ENCODE assay signal across 19 cellular contexts in the genomic region with DNA sequence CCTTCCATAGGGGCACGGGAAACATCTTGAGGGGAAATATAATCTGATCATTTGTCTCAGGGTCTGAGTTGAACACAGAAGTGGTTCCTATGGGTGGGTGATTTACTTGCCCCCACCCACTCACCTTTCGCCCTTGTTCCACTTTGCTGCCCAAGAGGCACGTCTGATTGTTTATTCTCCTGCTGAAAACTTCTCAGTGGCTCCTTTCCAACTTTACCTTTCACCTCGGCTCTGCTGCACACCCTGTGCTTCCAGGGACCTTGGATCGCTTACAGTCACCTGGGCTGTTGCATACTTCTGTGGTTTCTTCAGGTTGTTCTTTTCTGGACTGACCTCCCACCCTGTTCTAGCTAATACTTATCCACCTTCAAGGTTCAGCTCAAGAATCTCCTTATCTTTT.
A peak's percentile ranks its signal among the peaks of the same experiment; 100 is the strongest.
DNase-seq lines count a peak whose midpoint lies in the region; ATAC-seq, FAIRE-seq and TF ChIP-seq lines count a peak whose summit lies in the region.
"Had no signal": no experiment of that assay in that cellular context is flagged by ENCODE, and none has a peak within 500 bp of the region (broad histone marks: within the 10 kb centered on the region; RNA-seq: fewer than 3 reads in every experiment).

No MANE protein-coding gene starts in this region.

- no peak overlapping the region for H2AK9ac ChIP-seq in IMR-90 (replicated peaks; ENCODE audit: low read depth, low read length, poor library complexity)

- H3K27ac ChIP-seq in IMR-90 (ENCODE audit: insufficient read depth, low read length) (no peak overlapping the region), lower lobe of right lung (no peak overlapping the region), HepG2 (ENCODE audit: extremely low read length, insufficient read depth, low read length) (no peak overlapping the region)

- dilution Hi-C loops in IMR-90 (cut with HindIII; ENCODE audit: low sequenced_read_pairs, unreplicated experiment) = no loop called here

- no peak for TF ChIP-seq RAD21 in IMR-90 (IDR thresholded peaks at IDR 0.05; ENCODE audit: low read length)
- no peak for TF ChIP-seq RAD21 in HepG2 (CRISPR knock-in tag; IDR thresholded peaks at IDR 0.05)

- H3K9me1 ChIP-seq in IMR-90 (ENCODE audit: insufficient read depth, low read length) = peaks cover 13% of the 10 kb centered on the region

- H3K4ac ChIP-seq in IMR-90 (ENCODE audit: low read depth, low read length) = no peak overlapping the region; the same call in 1 of the 2 replicates

- H3K79me2 ChIP-seq in HepG2 (ENCODE audit: insufficient read depth, low read length) = no peaks in the 10 kb centered on the region

- H3K4me2 ChIP-seq in IMR-90 (ENCODE audit: low read depth, low read length) = no peak overlapping the region
- H3K4me2 ChIP-seq in HepG2 (ENCODE audit: low read depth, low read length) = no peak overlapping the region

- no peak overlapping the region for H2BK120ac ChIP-seq in IMR-90 (ENCODE audit: low read depth, low read length)

- TF ChIP-seq EP300 in HepG2 (IDR thresholded peaks at IDR 0.05; ENCODE audit: low read depth in 2 of 2, low read length in 2 of 2) (no peak), HepG2 (CRISPR knock-in tag; IDR thresholded peaks at IDR 0.05; ENCODE audit: borderline replicate concordance) (no peak)

- no peaks in the 10 kb centered on the region for H3K79me1 ChIP-seq in IMR-90 (ENCODE audit: low read depth in 1 of 2, low read length in 2 of 2)

- no peak overlapping the region for H3K23ac ChIP-seq in IMR-90 (ENCODE audit: low read depth, low read length)

- H4K20me1 ChIP-seq in IMR-90 (ENCODE audit: insufficient read depth, low read length) (no peaks in the 10 kb centered on the region), HepG2 (ENCODE audit: insufficient read depth, low read length) (no peaks in the 10 kb centered on the region)

- DNase-seq in IMR-90 = no peak
- peak; percentile 23 for DNase-seq in glomerular visceral epithelial cell (ENCODE audit: extremely low spot score)
- no peak for DNase-seq in lower lobe of right lung
- peak; percentile 90 for DNase-seq in renal cortical epithelial cell (ENCODE audit: low read depth)
- no peak for DNase-seq in HepG2 (ENCODE audit: low spot score)
- DNase-seq in HCEC 1CT = no peak
- no peak for DNase-seq in CD1c-positive myeloid dendritic cell (ENCODE audit: extremely low spot score)
- no peak for DNase-seq in stimulated activated CD4-positive, alpha-beta T cell treated with anti-CD3 and anti-CD28 coated beads, Interleukin-2, amount 100 ng/mL, for 24 hours
- DNase-seq: CD4-positive, alpha-beta memory T cell; Karpas-422; NCI-H1417 treated with DMSO at 0.1 percent for 48 hours; NCI-H187 treated with DMSO at 0.1 percent for 48 hours; NCI-H226; NCI-H524; NCI-H82; RPMI8226; SHP77 treated with DMSO at 0.1 percent for 48 hours had no signal

- H3K9me3 ChIP-seq in IMR-90 (ENCODE audit: control insufficient read depth, insufficient read depth, low read length) = peaks cover 3% of the 10 kb centered on the region; the same call in 1 of the 2 replicates
- peaks cover 6% of the 10 kb centered on the region for H3K9me3 ChIP-seq in lower lobe of right lung
- H3K9me3 ChIP-seq in HepG2 (ENCODE audit: low read length) = peaks cover 6% of the 10 kb centered on the region; the same call in 1 of the 2 replicates

- intact Hi-C loops in IMR-90 (cut with micrococcal nuclease) (no loop called here), lower lobe of right lung (cut with DNase I) (no loop called here), HepG2 (cut with micrococcal nuclease; ENCODE audit: unreplicated experiment) (no loop called here)

- ATAC-seq in IMR-90 (ENCODE audit: low read depth) = no peak
- ATAC-seq in lower lobe of right lung = peak; percentile 67
- no peak for ATAC-seq in HepG2

- CTCF ChIA-PET in IMR-90 (lab: Yijun Ruan, JAX) (no interaction called here), HepG2 (lab: Yijun Ruan, JAX; ENCODE audit: low intra/inter-chr PET ratio, low total read pairs) (no interaction called here)

- H2AFZ ChIP-seq in IMR-90 (replicated peaks; ENCODE audit: low read length, poor library complexity) (no peak overlapping the region), HepG2 (ENCODE audit: low read length) (no peak overlapping the region)

- H2BK15ac ChIP-seq in IMR-90 (ENCODE audit: low read depth, low read length) = no peak overlapping the region

- no peak overlapping the region for H3K9ac ChIP-seq in IMR-90 (ENCODE audit: low read depth, low read length)
- H3K9ac ChIP-seq in HepG2 (ENCODE audit: insufficient read depth, low read depth, low read length) = no peak overlapping the region

- no peak overlapping the region for H4K8ac ChIP-seq in IMR-90 (ENCODE audit: low read depth in 2 of 2, low read length in 2 of 2)

- H4K91ac ChIP-seq in IMR-90 (ENCODE audit: insufficient read depth, low read depth, low read length) = no peak overlapping the region

- POLR2A ChIA-PET in IMR-90 (lab: Charles Lee; ENCODE audit: unreplicated experiment) (no interaction called here), HepG2 (lab: Yijun Ruan, JAX) (no interaction called here)

- H3K18ac ChIP-seq in IMR-90 (ENCODE audit: low read depth, low read length) = no peak overlapping the region

- TF ChIP-seq POLR2A in IMR-90 (IDR thresholded peaks at IDR 0.05; ENCODE audit: low read depth, low read length) = no peak
- no peak for TF ChIP-seq POLR2A in HepG2 (IDR thresholded peaks at IDR 0.05; ENCODE audit: insufficient read depth in 1 of 2, low read depth in 2 of 2, low read length in 2 of 2)

- peak overlapping the region; percentile 5; the same call in 1 of the 2 replicates for H2AK5ac ChIP-seq in IMR-90 (ENCODE audit: low read depth, low read length)

- no peak overlapping the region for H2BK5ac ChIP-seq in IMR-90 (ENCODE audit: low read depth, low read length, poor library complexity, severe bottlenecking)

- in situ Hi-C loops in IMR-90 (cut with MboI; ENCODE audit: low sequenced_read_pairs) (no loop called here), HepG2 (cut with HindIII; ENCODE audit: extremely low pct_ligation_motif_present, low pct_unique_long_range_greater_than_20kb) (no loop called here)

- no peaks in the 10 kb centered on the region for H3K27me3 ChIP-seq in IMR-90 (ENCODE audit: control insufficient read depth, insufficient read depth, low read length)
- no peaks in the 10 kb centered on the region for H3K27me3 ChIP-seq in lower lobe of right lung (ENCODE audit: low read depth)
- no peaks in the 10 kb centered on the region for H3K27me3 ChIP-seq in HepG2 (ENCODE audit: control insufficient read depth in 1 of 2, insufficient read depth in 2 of 2, low read length in 2 of 2)

- H2BK20ac ChIP-seq in IMR-90 (ENCODE audit: low read depth, low read length) = no peak overlapping the region

- H3K36me3 ChIP-seq in IMR-90 (ENCODE audit: control insufficient read depth, insufficient read depth, low read length) (no peaks in the 10 kb centered on the region), lower lobe of right lung (no peaks in the 10 kb centered on the region), HepG2 (replicated peaks in 1 of 2; ENCODE audit: control insufficient read depth in 1 of 2, insufficient read depth in 2 of 2, low read length in 2 of 2) (no peaks in the 10 kb centered on the region)

- no peak for FAIRE-seq in HepG2 (lab: Jason Lieb, UNC)
- FAIRE-seq: A204.1, H1 had no signal

- no peak overlapping the region for H3K56ac ChIP-seq in IMR-90 (ENCODE audit: extremely low read depth, insufficient read depth, low read length)

- TF ChIP-seq CTCF in IMR-90 (conservative IDR thresholded peaks at IDR 0.05; ENCODE audit: low read depth, low read length) (no peak), lower lobe of right lung (IDR thresholded peaks at IDR 0.05) (no peak), HepG2 (CRISPR knock-in tag; IDR thresholded peaks at IDR 0.05) (no peak)

- no peak overlapping the region for H4K5ac ChIP-seq in IMR-90 (ENCODE audit: low read depth, low read length)

- H3K4me1 ChIP-seq in IMR-90 (ENCODE audit: control insufficient read depth, insufficient read depth, low read length) = peaks cover 10% of the 10 kb centered on the region
- peaks cover 13% of the 10 kb centered on the region for H3K4me1 ChIP-seq in lower lobe of right lung
- H3K4me1 ChIP-seq in HepG2 (ENCODE audit: insufficient read depth, low read length) = peaks cover 36% of the 10 kb centered on the region

- no peak overlapping the region for H3K4me3 ChIP-seq in IMR-90 (ENCODE audit: insufficient read depth, low read depth, low read length)
- H3K4me3 ChIP-seq in lower lobe of right lung = no peak overlapping the region
- no peak overlapping the region for H3K4me3 ChIP-seq in HepG2 (replicated peaks in 1 of 3; ENCODE audit: insufficient read depth in 1 of 3, low read depth in 2 of 3, low read length in 3 of 3)

- H3K14ac ChIP-seq in IMR-90 (replicated peaks; ENCODE audit: low read depth, low read length) = no peak overlapping the region

- 75% methylated on average over 3 of the region's 5 CpGs; no CpG with 5 or more reads in 1 of the 2 experiments for WGBS in IMR-90 (ENCODE audit: extremely low coverage in 2 of 2, insufficient read length in 1 of 2), 2 experiments
- 69% methylated on average over 5 of the region's 5 CpGs for WGBS in HepG2 (ENCODE audit: low lambda C conversion rate)

- no TSS peak for BruUV-seq in IMR-90 (replicated peaks; lab: Mats Ljungman, UMichigan)
- no TSS peak for BruUV-seq in HepG2 (replicated peaks; lab: Mats Ljungman, UMichigan)

TF ChIP-seq in IMR-90, 13 proteins besides CTCF, POLR2A, EP300 and RAD21 (continues in another document):
- TF ChIP-seq CHD1 (IDR thresholded peaks at IDR 0.05; ENCODE audit: low read depth, low read length) (no peak), FOS (IDR thresholded peaks at IDR 0.05; ENCODE audit: low read depth, low read length) (no peak), RCOR1 (IDR thresholded peaks at IDR 0.05; ENCODE audit: insufficient replicate concordance, low read length) (no peak), MAZ (IDR thresholded peaks at IDR 0.05; ENCODE audit: borderline replicate concordance, low read depth, low read length) (no peak), RFX5 (IDR thresholded peaks at IDR 0.05; ENCODE audit: low read depth, low read length) (no peak)

TF ChIP-seq in HepG2, 621 proteins besides CTCF, POLR2A, EP300 and RAD21 (continues in another document):
- no peak for TF ChIP-seq HES4 (CRISPR knock-in tag; IDR thresholded peaks at IDR 0.05; ENCODE audit: borderline replicate concordance)
- TF ChIP-seq PLRG1 (conservative IDR thresholded peaks at IDR 0.05) = no peak
- TF ChIP-seq, protein P1, sequence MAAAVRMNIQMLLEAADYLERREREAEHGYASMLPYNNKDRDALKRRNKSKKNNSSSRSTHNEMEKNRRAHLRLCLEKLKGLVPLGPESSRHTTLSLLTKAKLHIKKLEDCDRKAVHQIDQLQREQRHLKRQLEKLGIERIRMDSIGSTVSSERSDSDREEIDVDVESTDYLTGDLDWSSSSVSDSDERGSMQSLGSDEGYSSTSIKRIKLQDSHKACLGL (CRISPR knock-in tag; IDR thresholded peaks at IDR 0.05) = no peak
- no peak for TF ChIP-seq NCOA5 (CRISPR knock-in tag; IDR thresholded peaks at IDR 0.05)
- TF ChIP-seq, protein P2, sequence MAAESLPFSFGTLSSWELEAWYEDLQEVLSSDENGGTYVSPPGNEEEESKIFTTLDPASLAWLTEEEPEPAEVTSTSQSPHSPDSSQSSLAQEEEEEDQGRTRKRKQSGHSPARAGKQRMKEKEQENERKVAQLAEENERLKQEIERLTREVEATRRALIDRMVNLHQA (CRISPR knock-in tag; IDR thresholded peaks at IDR 0.05) = no peak

Comparison
In these comparisons a context has a peak if more than half of its experiments do, and no peak if none do; other contexts are left out.
1. ATAC-seq: peak in lower lobe of right lung (2 of 2); none in IMR-90 (single experiment) and HepG2 (single experiment).
2. DNase-seq: peak in glomerular visceral epithelial cell (single experiment) and renal cortical epithelial cell (single experiment); none in IMR-90 (single experiment), lower lobe of right lung (single experiment), HepG2 (single experiment), HCEC 1CT (single experiment), CD1c-positive myeloid dendritic cell (single experiment) and stimulated activated CD4-positive, alpha-beta T cell treated with anti-CD3 and anti-CD28 coated beads, Interleukin-2, amount 100 ng/mL, for 24 hours (0 of 2).